Comparison of ENCODE assay signal across 8 cellular contexts in genomic region chr22:41094036-41094435, GRCh38. TPM values are rescaled to one million over a fixed set of nuclear protein-coding genes. Genes with fewer than 3 reads are reported as not detected.
DNase-seq lines count a peak whose midpoint lies in the region; ATAC-seq and TF ChIP-seq lines count a peak whose summit lies in the region.

No MANE protein-coding gene starts in this region.

- H3K36me3 ChIP-seq in ectodermal cell (ENCODE audit: control insufficient read depth, insufficient read depth, low read length), result no peaks in the 10 kb centered on the region

- intact Hi-C loops in natural killer cell (cut with micrococcal nuclease), result loop anchor here (5.0 to 10.0 kb wide), 4 partner anchors 72 to 457 kb away; partner anchors contain the start of genes MRTFA, ST13 and XPNPEP3

- H3K27me3 Mint-ChIP-seq in natural killer cell (ENCODE audit: low read depth in 2 of 2), result no peaks in the 10 kb centered on the region

- peak; percentile 23 for DNase-seq in AG20443 (ENCODE audit: low spot score)
- peak; percentile 36 for DNase-seq in GM13976 (ENCODE audit: low spot score)
- peak; percentile 36 for DNase-seq in RPMI7951 (ENCODE audit: low read depth)
- DNase-seq in natural killer cell, result no peak

- 2 to 3% methylated on average over 4 of the region's 4 CpGs for WGBS in ectodermal cell, 2 experiments

- no peaks in the 10 kb centered on the region for H3K9me3 ChIP-seq in ectodermal cell (ENCODE audit: control insufficient read depth, low read length)

- peaks cover 7% of the 10 kb centered on the region for H3K36me3 Mint-ChIP-seq in natural killer cell

- H3K4me3 Mint-ChIP-seq in natural killer cell, result peak overlapping the region; percentile 99

- TF ChIP-seq CTCF in GM13976 (IDR thresholded peaks at IDR 0.05; ENCODE audit: borderline replicate concordance, control extremely low read depth, extremely low read depth, insufficient read depth, missing control alignments) (no peak), natural killer cell (IDR thresholded peaks at IDR 0.05) (no peak)

- H3K27ac ChIP-seq in ectodermal cell (ENCODE audit: insufficient read depth, low read depth, low read length, poor library complexity, severe bottlenecking), result no peak overlapping the region

- H3K4me3 ChIP-seq in ectodermal cell (ENCODE audit: insufficient read depth, low read depth, low read length), result peak overlapping the region; percentile 69

- H3K4me1 ChIP-seq in ectodermal cell (ENCODE audit: control insufficient read depth, insufficient read depth, low read length), result peaks cover 3% of the 10 kb centered on the region

- peak overlapping the region; percentile 94 for H3K27ac Mint-ChIP-seq in natural killer cell

- ATAC-seq in natural killer cell (no peak), HG03571 (IDR thresholded peaks at IDR 0.05; ENCODE audit: unreplicated experiment) (no peak), GM18909 (IDR thresholded peaks at IDR 0.05; ENCODE audit: poor library complexity, unreplicated experiment) (no peak), GM21723 (IDR thresholded peaks at IDR 0.05; ENCODE audit: unreplicated experiment) (no peak)

- H3K27me3 ChIP-seq in ectodermal cell (ENCODE audit: control insufficient read depth, insufficient read depth, low read length, poor library complexity, severe bottlenecking), result no peaks in the 10 kb centered on the region

- H3K4me1 Mint-ChIP-seq in natural killer cell, result peaks cover 55 to 59% of the 10 kb centered on the region in 2 donors

- no peaks in the 10 kb centered on the region for H3K9me3 Mint-ChIP-seq in natural killer cell

- in situ Hi-C loops in GM13976 (cut with MboI; ENCODE audit: low sequenced_read_pairs, unreplicated experiment), result no loop called here

RNA-seq across cellular contexts. Expression of gene EP300, which starts 1.6 kb away (rescaled TPM):
- total RNA-seq in RPMI7951 (2014; rRNA removed; shearing (Covaris generic)), result 24.0 and 27.3 TPM in 2 replicates
- 58.3 TPM for polyA plus RNA-seq in ectodermal cell (2013, experiment 1 of 4)
- 67.9 TPM for polyA plus RNA-seq in ectodermal cell (2013, experiment 2 of 4)
- polyA plus RNA-seq in ectodermal cell (2013, experiment 3 of 4), result 50.8 TPM
- 63.7 TPM for polyA plus RNA-seq in ectodermal cell (2013, experiment 4 of 4)
- total RNA-seq in natural killer cell, result 100 to 1,000 TPM; 180 to 193 (median 188) TPM
